22 cellular contexts compared by ENCODE assay signal in genomic region chr5:142439208-142439607, GRCh38.
DNase-seq lines count a peak whose midpoint lies in the region; ATAC-seq and TF ChIP-seq lines count a peak whose summit lies in the region.
"Had no signal": no experiment of that assay in that cellular context is flagged by ENCODE, and none has a peak within 500 bp of the region (broad histone marks: within the 10 kb centered on the region; RNA-seq: fewer than 3 reads in every experiment).

No MANE protein-coding gene starts in this region.

- H3K9me3 Mint-ChIP-seq in neural progenitor cell = no peaks in the 10 kb centered on the region
- H3K9me3 Mint-ChIP-seq: IgD-negative memory B cell; memory B cell; stimulated activated effector memory CD8-positive, alpha-beta T cell treated with anti-CD3 and anti-CD28 coated beads, Interleukin-12 subunit alpha, Interleukin-12 subunit beta, amount 100 ng/mL, for 72 hours had no signal

- H3K36me3 ChIP-seq in A673 (ENCODE audit: insufficient read depth, low read length, poor library complexity, severe bottlenecking) (no peaks in the 10 kb centered on the region), heart left ventricle (no peaks in the 10 kb centered on the region), neural progenitor cell (no peaks in the 10 kb centered on the region)

- no peaks in the 10 kb centered on the region for H3K36me3 Mint-ChIP-seq in neural progenitor cell
- H3K36me3 Mint-ChIP-seq: memory B cell; stimulated activated effector memory CD8-positive, alpha-beta T cell treated with anti-CD3 and anti-CD28 coated beads, Interleukin-12 subunit alpha, Interleukin-12 subunit beta, amount 100 ng/mL, for 72 hours had no signal

- H3K27me3 ChIP-seq in A673 (replicated peaks; ENCODE audit: insufficient read depth, low read depth, low read length, poor library complexity) (no peaks in the 10 kb centered on the region), heart left ventricle (no peaks in the 10 kb centered on the region), neural progenitor cell (no peaks in the 10 kb centered on the region)
- H3K27me3 ChIP-seq: foreskin keratinocyte had no signal

- peak; percentile 44 for DNase-seq in A673 (ENCODE audit: low spot score)
- DNase-seq in SW480 (ENCODE audit: low spot score) = peak; percentile 44
- DNase-seq in heart left ventricle = peak in 1 of 5 donors; percentile 50
- no peak for DNase-seq in neural progenitor cell (ENCODE audit: low spot score)
- DNase-seq in DMS79 treated with DMSO at 0.1 percent for 48 hours (lab: John Stamatoyannopoulos, UW) = no peak
- no peak for DNase-seq in stimulated activated CD4-positive, alpha-beta T cell treated with anti-CD3 and anti-CD28 coated beads, Interleukin-2, amount 100 ng/mL, for 48 hours
- DNase-seq in midbrain (lab: John Stamatoyannopoulos, UW) = no peak
- DNase-seq: activated naive CD4-positive, alpha-beta T cell treated with anti-CD3 and anti-CD28 coated beads, Interleukin-2, amount 50 U/mL, for 16 hours; activated T-cell treated with anti-CD3 and anti-CD28 coated beads for 4 hours; COR-L47; effector memory CD4-positive, alpha-beta T cell; EL; foreskin keratinocyte; NCI-H2081; NCI-H510A treated with DMSO at 0.1 percent for 48 hours; trophoblast cell had no signal

- intact Hi-C loops in A673 (cut with micrococcal nuclease; ENCODE audit: unreplicated experiment) = loop anchor here (10.0 kb wide), 2 partner anchors 114 to 284 kb away; partner anchors contain the start of gene SPRY4
- intact Hi-C loops in heart left ventricle (cut with DNase I) = loop anchor here in 3 of 10 donors (5.0 to 10.0 kb wide), 3 partner anchors 103 to 284 kb away; no protein-coding TSS in a partner anchor

- H3K9me3 ChIP-seq in A673 (ENCODE audit: low read depth, low read length, poor library complexity, severe bottlenecking) (no peaks in the 10 kb centered on the region), heart left ventricle (no peaks in the 10 kb centered on the region), neural progenitor cell (ENCODE audit: low read depth) (no peaks in the 10 kb centered on the region)

- 45 to 58% (median 51%) methylated on average over 5 of the region's 5 CpGs for WGBS in heart left ventricle, 4 donors

- no peak overlapping the region for H3K4me2 ChIP-seq in neural progenitor cell

- TF ChIP-seq POLR2A in heart left ventricle (IDR thresholded peaks at IDR 0.05) = no peak

- peak overlapping the region; percentile 15 for H3K27ac Mint-ChIP-seq in neural progenitor cell
- H3K27ac Mint-ChIP-seq: IgD-negative memory B cell, memory B cell had no signal

- H3K4me3 ChIP-seq in A673 (ENCODE audit: low read depth, low read length, poor library complexity, severe bottlenecking) (no peak overlapping the region), heart left ventricle (peak overlapping the region in 2 of 12 donors; percentile 1 to 17), neural progenitor cell (no peak overlapping the region)
- H3K4me3 ChIP-seq: skin epidermis had no signal

- POLR2A ChIA-PET in A673 (lab: Charles Lee; ENCODE audit: low non-redundant PET) = no interaction called here

- H3K4me3 Mint-ChIP-seq in neural progenitor cell = no peak overlapping the region
- H3K4me3 Mint-ChIP-seq: IgD-negative memory B cell; memory B cell; stimulated activated effector memory CD8-positive, alpha-beta T cell treated with anti-CD3 and anti-CD28 coated beads, Interleukin-12 subunit alpha, Interleukin-12 subunit beta, amount 100 ng/mL, for 72 hours had no signal

- H3K4me1 Mint-ChIP-seq in neural progenitor cell = peaks cover 65% of the 10 kb centered on the region
- H3K4me1 Mint-ChIP-seq: memory B cell had no signal

- no peak for TF ChIP-seq CTCF in A673 (conservative IDR thresholded peaks at IDR 0.05; ENCODE audit: low read depth, low read length)
- no peak for TF ChIP-seq CTCF in heart left ventricle (IDR thresholded peaks at IDR 0.05)
- no peak for TF ChIP-seq CTCF in neural progenitor cell (IDR thresholded peaks at IDR 0.05)

- H3K79me2 ChIP-seq in neural progenitor cell (ENCODE audit: low read depth) = no peaks in the 10 kb centered on the region

- H4K20me1 ChIP-seq in neural progenitor cell (ENCODE audit: low read depth) = no peaks in the 10 kb centered on the region

- H3K4me1 ChIP-seq in A673 (ENCODE audit: insufficient read depth, low read length, poor library complexity, severe bottlenecking) = peaks cover 41% of the 10 kb centered on the region
- peaks cover 0 to 52% (median 27%) of the 10 kb centered on the region in 12 donors for H3K4me1 ChIP-seq in heart left ventricle
- H3K4me1 ChIP-seq in neural progenitor cell = peaks cover 9% of the 10 kb centered on the region
- H3K4me1 ChIP-seq: foreskin keratinocyte had no signal

- peak overlapping the region; percentile 44 for H3K27ac ChIP-seq in A673 (ENCODE audit: low read depth, low read length, poor library complexity, severe bottlenecking)
- peak overlapping the region in 9 of 12 donors; percentile 23 to 79 (median 67) for H3K27ac ChIP-seq in heart left ventricle
- H3K27ac ChIP-seq in neural progenitor cell = no peak overlapping the region
- H3K27ac ChIP-seq: foreskin keratinocyte, skin epidermis had no signal

- peaks cover 5% of the 10 kb centered on the region for H3K27me3 Mint-ChIP-seq in neural progenitor cell (ENCODE audit: insufficient read depth, low read depth)

- BruUV-seq in A673 (replicated peaks; lab: Mats Ljungman, UMichigan) = no TSS peak

- H3K9ac ChIP-seq in neural progenitor cell = no peak overlapping the region

- peak in 3 of 4 donors; percentile 45 to 84 (median 78) for ATAC-seq in heart left ventricle
- ATAC-seq in GM19023 (IDR thresholded peaks at IDR 0.05; ENCODE audit: unreplicated experiment) = no peak
- ATAC-seq: foreskin keratinocyte; SK-N-SH treated with all-trans-retinoic acid at 6 μM for 48 hours; stimulated activated effector memory CD8-positive, alpha-beta T cell treated with anti-CD3 and anti-CD28 coated beads, Interleukin-12 subunit alpha, Interleukin-12 subunit beta, amount 100 ng/mL, for 72 hours had no signal

- no peak overlapping the region for H2AFZ ChIP-seq in neural progenitor cell (replicated peaks)

- CTCF ChIA-PET in A673 (lab: Charles Lee) = no interaction called here

- no peaks in the 10 kb centered on the region for H3F3A ChIP-seq in neural progenitor cell (ENCODE audit: low read depth)

Comparison
In these comparisons a context has a peak if more than half of its experiments do, and no peak if none do; other contexts are left out.
1. DNase-seq: peak in A673 (single experiment) and SW480 (single experiment); none in neural progenitor cell (single experiment), DMS79 treated with DMSO at 0.1 percent for 48 hours (single experiment), stimulated activated CD4-positive, alpha-beta T cell treated with anti-CD3 and anti-CD28 coated beads, Interleukin-2, amount 100 ng/mL, for 48 hours (0 of 2) and midbrain (single experiment).